ENCODE assay signal across 19 cellular contexts in the genomic region with DNA sequence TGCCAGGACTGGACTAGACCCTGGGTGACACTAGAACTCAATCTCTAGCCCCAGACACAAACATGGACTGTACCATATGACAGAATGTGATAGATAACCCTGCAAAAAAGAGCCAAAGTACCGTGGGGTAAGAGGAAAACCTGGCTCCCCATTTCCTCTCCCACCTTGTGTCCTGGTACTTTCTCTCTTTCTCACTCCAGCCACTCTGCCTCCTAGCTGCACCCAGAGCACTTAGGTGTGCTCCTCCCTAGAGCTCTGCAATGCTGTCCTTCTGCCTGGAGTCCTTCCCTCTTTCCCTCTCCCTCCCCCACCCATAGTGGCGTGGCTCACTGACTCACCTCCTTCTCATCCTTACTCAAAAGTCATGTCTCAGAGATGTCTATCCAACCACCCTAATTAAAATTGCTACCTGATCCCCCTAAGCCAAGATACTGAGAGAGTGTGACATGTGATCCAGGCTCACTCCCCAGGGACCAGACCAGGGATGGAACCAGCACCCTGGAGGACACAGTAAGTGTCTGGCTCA.
DNase-seq lines count a peak whose midpoint lies in the region; ATAC-seq and TF ChIP-seq lines count a peak whose summit lies in the region.
"Had no signal": no experiment of that assay in that cellular context is flagged by ENCODE, and none has a peak within 500 bp of the region (broad histone marks: within the 10 kb centered on the region; RNA-seq: fewer than 3 reads in every experiment).

No MANE protein-coding gene starts in this region.

- H3K79me2 ChIP-seq in mammary epithelial cell (ENCODE audit: insufficient read depth, low read length), result no peaks in the 10 kb centered on the region

- TF ChIP-seq CTCF in HEK293 (tag by site-specific recombination; IDR thresholded peaks at IDR 0.05) (no peak), mammary epithelial cell (conservative IDR thresholded peaks at IDR 0.05 in 1 of 2, IDR thresholded peaks at IDR 0.05 in 1 of 2; ENCODE audit: extremely low read depth in 1 of 2, insufficient read depth in 1 of 2, low read depth in 1 of 2, low read length in 2 of 2) (no peak), brain microvascular endothelial cell (IDR thresholded peaks at IDR 0.05; ENCODE audit: low read depth, low read length, missing control alignments) (no peak)

- no peak overlapping the region for H3K4me2 ChIP-seq in mammary epithelial cell (ENCODE audit: insufficient read depth, low read depth, low read length)
- H3K4me2 ChIP-seq: PC-9 had no signal

- no peak overlapping the region for H3K9ac ChIP-seq in mammary epithelial cell (ENCODE audit: insufficient read depth, low read length)

- WGBS in mammary epithelial cell (ENCODE audit: low coverage, missing lambda C conversion rate), result 23% methylated on average over 2 of the region's 2 CpGs

- ATAC-seq in HG02610 (IDR thresholded peaks at IDR 0.05; ENCODE audit: unreplicated experiment) (no peak), GM18861 (IDR thresholded peaks at IDR 0.05; ENCODE audit: unreplicated experiment) (no peak), GM21390 (IDR thresholded peaks at IDR 0.05; ENCODE audit: unreplicated experiment) (no peak)
- ATAC-seq: SK-N-SH treated with all-trans-retinoic acid at 6 μM for 48 hours had no signal

- H2AFZ ChIP-seq in mammary epithelial cell (ENCODE audit: low read depth, low read length), result no peak overlapping the region
- H2AFZ ChIP-seq: PC-9 had no signal

- CTCF ChIA-PET in HEK293 (lab: Yijun Ruan, JAX), result interaction anchor here (8.6 kb wide), 1 partner anchor 205 kb away, joined by 77 read pairs; no protein-coding TSS in a partner anchor
- CTCF ChIA-PET in mammary epithelial cell (lab: Charles Lee; ENCODE audit: low non-redundant PET), result no interaction called here

- no TSS peak for BruUV-seq in mammary epithelial cell (replicated peaks; lab: Mats Ljungman, UMichigan)

- H3K4me3 ChIP-seq in HEK293 (ENCODE audit: low read depth, low read length) (no peak overlapping the region), mammary epithelial cell (replicated peaks in 1 of 3; ENCODE audit: insufficient read depth in 1 of 3, low read depth in 2 of 3, low read length in 3 of 3) (no peak overlapping the region), brain microvascular endothelial cell (ENCODE audit: low read depth, low read length) (no peak overlapping the region)
- H3K4me3 ChIP-seq: HAP-1, PC-9 had no signal

- in situ Hi-C loops in mammary epithelial cell (cut with MboI; ENCODE audit: low sequenced_read_pairs in 2 of 2), result no loop called here
- in situ Hi-C loops in brain microvascular endothelial cell (cut with HindIII; ENCODE audit: low pct_ligation_motif_present, low sequenced_read_pairs), result no loop called here

- no peak overlapping the region for H3K27ac ChIP-seq in HEK293 (ENCODE audit: extremely low read depth, low read depth, low read length)
- H3K27ac ChIP-seq in mammary epithelial cell (ENCODE audit: insufficient read depth, low read depth, low read length), result no peak overlapping the region
- no peak overlapping the region for H3K27ac ChIP-seq in brain microvascular endothelial cell
- H3K27ac ChIP-seq: PC-9 had no signal

- H3K36me3 ChIP-seq in HEK293 (ENCODE audit: control insufficient read depth in 2 of 2, insufficient read depth in 1 of 2, low read length in 2 of 2), result no peaks in the 10 kb centered on the region
- no peaks in the 10 kb centered on the region for H3K36me3 ChIP-seq in mammary epithelial cell (ENCODE audit: insufficient read depth, low read length)
- no peaks in the 10 kb centered on the region for H3K36me3 ChIP-seq in brain microvascular endothelial cell (replicated peaks)
- H3K36me3 ChIP-seq: HAP-1 had no signal

- H3K4me1 ChIP-seq in HEK293 (ENCODE audit: control insufficient read depth, insufficient read depth, low read length) (no peaks in the 10 kb centered on the region), mammary epithelial cell (ENCODE audit: insufficient read depth, low read length) (no peaks in the 10 kb centered on the region)
- H3K4me1 ChIP-seq: HAP-1 had no signal

- H4K20me1 ChIP-seq in mammary epithelial cell (ENCODE audit: insufficient read depth, low read length), result no peaks in the 10 kb centered on the region

- POLR2A ChIA-PET in HEK293 (lab: Yijun Ruan, JAX), result no interaction called here

- H3K9me3 ChIP-seq in HEK293 (ENCODE audit: control insufficient read depth, insufficient read depth, low read depth, low read length) (no peaks in the 10 kb centered on the region), mammary epithelial cell (replicated peaks; ENCODE audit: insufficient read depth, low read length) (no peaks in the 10 kb centered on the region)
- H3K9me3 ChIP-seq: HAP-1 had no signal

- no peaks in the 10 kb centered on the region for H3K27me3 ChIP-seq in mammary epithelial cell (ENCODE audit: insufficient read depth, low read length)
- H3K27me3 ChIP-seq in brain microvascular endothelial cell (replicated peaks), result no peaks in the 10 kb centered on the region

- intact Hi-C loops in mammary epithelial cell (cut with micrococcal nuclease), result loop anchor here (10.0 kb wide), 1 partner anchor 169 kb away; the partner anchor contains the start of gene LOXHD1

- DNase-seq in NCI-H2171 treated with DMSO at 0.1 percent for 48 hours (lab: John Stamatoyannopoulos, UW), result peak; percentile 67
- DNase-seq in mammary epithelial cell, result peak; percentile 52
- DNase-seq in left kidney (ENCODE audit: low read depth, low spot score), result peak; percentile 16
- DNase-seq in brain microvascular endothelial cell, result no peak
- DNase-seq: ACHN; CD4-positive, alpha-beta T cell; DMS79 treated with DMSO at 0.1 percent for 48 hours; GF-D8; NCI-H1105 treated with DMSO at 0.1 percent for 48 hours; NCI-H187 treated with DMSO at 0.1 percent for 48 hours; NCI-H226; SHP77 had no signal

- dilution Hi-C loops in mammary epithelial cell (cut with HindIII; ENCODE audit: low sequenced_read_pairs), result no loop called here

TF ChIP-seq in HEK293, 187 proteins besides CTCF, POLR2A, EP300 and RAD21 (continues in another document):
- 0 out of 2 replicates have a peak, but pooled peaks have one; percentile 27 for TF ChIP-seq ZFP37 (tag by site-specific recombination; IDR thresholded peaks at IDR 0.05)
- 0 out of 2 replicates have a peak, but pooled peaks have one; percentile 35 for TF ChIP-seq KLF1 (tag by site-specific recombination; IDR thresholded peaks at IDR 0.05)
- 0 out of 2 replicates have a peak, but pooled peaks have one; percentile 13 for TF ChIP-seq ZNF629 (tag by site-specific recombination; IDR thresholded peaks at IDR 0.05)
- TF ChIP-seq ZBTB17 (tag by site-specific recombination; IDR thresholded peaks at IDR 0.05), result 0 out of 2 replicates have a peak, but pooled peaks have one; percentile 30
- TF ChIP-seq FEZF1 (tag by site-specific recombination; IDR thresholded peaks at IDR 0.05), result no peak
- no peak for TF ChIP-seq ZNF223 (tag by site-specific recombination; IDR thresholded peaks at IDR 0.05)
- no peak for TF ChIP-seq KLF7 (tag by site-specific recombination; IDR thresholded peaks at IDR 0.05; ENCODE audit: borderline replicate concordance)
- TF ChIP-seq ZNF239 (tag by site-specific recombination; IDR thresholded peaks at IDR 0.05), result no peak
- 0 out of 2 replicates have a peak, but pooled peaks have one; percentile 13 for TF ChIP-seq GLIS1 (tag by site-specific recombination; IDR thresholded peaks at IDR 0.05)
- 0 out of 2 replicates have a peak, but pooled peaks have one; percentile 21 for TF ChIP-seq ZNF366 (tag by site-specific recombination; conservative IDR thresholded peaks at IDR 0.05)
- TF ChIP-seq SP7 (tag by site-specific recombination; IDR thresholded peaks at IDR 0.05), result peak; percentile 48; the same call in 1 of the 2 replicates
- TF ChIP-seq PRDM10 (tag by site-specific recombination; IDR thresholded peaks at IDR 0.05), result peak; percentile 95
- TF ChIP-seq, protein P1, sequence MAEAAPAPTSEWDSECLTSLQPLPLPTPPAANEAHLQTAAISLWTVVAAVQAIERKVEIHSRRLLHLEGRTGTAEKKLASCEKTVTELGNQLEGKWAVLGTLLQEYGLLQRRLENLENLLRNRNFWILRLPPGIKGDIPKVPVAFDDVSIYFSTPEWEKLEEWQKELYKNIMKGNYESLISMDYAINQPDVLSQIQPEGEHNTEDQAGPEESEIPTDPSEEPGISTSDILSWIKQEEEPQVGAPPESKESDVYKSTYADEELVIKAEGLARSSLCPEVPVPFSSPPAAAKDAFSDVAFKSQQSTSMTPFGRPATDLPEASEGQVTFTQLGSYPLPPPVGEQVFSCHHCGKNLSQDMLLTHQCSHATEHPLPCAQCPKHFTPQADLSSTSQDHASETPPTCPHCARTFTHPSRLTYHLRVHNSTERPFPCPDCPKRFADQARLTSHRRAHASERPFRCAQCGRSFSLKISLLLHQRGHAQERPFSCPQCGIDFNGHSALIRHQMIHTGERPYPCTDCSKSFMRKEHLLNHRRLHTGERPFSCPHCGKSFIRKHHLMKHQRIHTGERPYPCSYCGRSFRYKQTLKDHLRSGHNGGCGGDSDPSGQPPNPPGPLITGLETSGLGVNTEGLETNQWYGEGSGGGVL (tag by site-specific recombination; IDR thresholded peaks at IDR 0.05), result 0 out of 2 replicates have a peak, but pooled peaks have one; percentile 35
